ENCODE assay signal across 1 cellular context in genomic region chr6:30657922-30658321, GRCh38.
A peak's percentile ranks its signal among the peaks of the same experiment; 100 is the strongest.
TF ChIP-seq lines count a peak whose summit lies in the region.

No MANE protein-coding gene starts in this region.

TF ChIP-seq in liver, 16 proteins besides CTCF, POLR2A, EP300 and RAD21:
- TF ChIP-seq SP1 (IDR thresholded peaks at IDR 0.05) (peak; percentile 35), HNF4A (conservative IDR thresholded peaks at IDR 0.05) (peak; percentile 63 to 66), RXRA (IDR thresholded peaks at IDR 0.05) (peak in 1 of 2 donors; percentile 19)
